ENCODE assay signal across 22 cellular contexts in the genomic region with DNA sequence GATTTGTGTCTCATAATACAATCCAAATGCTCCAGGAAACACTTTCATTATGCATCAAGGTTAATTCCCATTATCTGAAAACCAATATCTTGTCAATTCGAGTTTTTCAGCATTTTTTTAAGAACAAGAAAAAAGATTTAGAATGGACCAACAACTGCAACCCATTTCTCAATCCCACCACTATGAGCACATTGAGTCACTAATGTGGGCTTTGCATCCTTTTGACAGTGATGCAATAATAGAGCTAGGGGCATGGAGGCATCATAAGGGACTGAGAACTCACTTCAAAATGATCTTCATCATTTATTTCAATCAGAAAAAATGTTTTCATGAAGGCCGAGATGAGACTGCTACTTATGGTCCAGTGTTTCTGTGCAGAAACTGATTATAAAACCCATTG.
A peak's percentile ranks its signal among the peaks of the same experiment; 100 is the strongest.
DNase-seq lines count a peak whose midpoint lies in the region; ATAC-seq, FAIRE-seq and TF ChIP-seq lines count a peak whose summit lies in the region.
"Had no signal": no experiment of that assay in that cellular context is flagged by ENCODE, and none has a peak within 500 bp of the region (broad histone marks: within the 10 kb centered on the region; RNA-seq: fewer than 3 reads in every experiment).

No MANE protein-coding gene starts in this region.

- DNase-seq in HepG2 (ENCODE audit: low spot score) (no peak), right lobe of liver (no peak), K562 (ENCODE audit: extremely low read depth in 1 of 4, low spot score in 3 of 4) (no peak), trophoblast cell (peak; percentile 14 to 67), brain microvascular endothelial cell (no peak)
- no peak for DNase-seq in stimulated activated CD8-positive, alpha-beta memory T cell treated with anti-CD3 and anti-CD28 coated beads, Interleukin-4, amount 100 ng/mL, for 48 hours
- DNase-seq: AML-193; Caco-2; Calu3; CD4-positive, alpha-beta T cell; CD8-positive, alpha-beta T cell; DMS79 treated with DMSO at 0.1 percent for 48 hours; GF-D8 had no signal

- POLR2A ChIA-PET in HepG2 (lab: Yijun Ruan, JAX): no interaction called here
- POLR2A ChIA-PET in K562 (lab: Yijun Ruan, JAX): interaction anchor here (0.6 kb wide), 1 partner anchor 10 kb away, joined by 3 read pairs; no protein-coding TSS in a partner anchor

- TF ChIP-seq RAD21 in HepG2 (CRISPR knock-in tag; IDR thresholded peaks at IDR 0.05) (no peak), K562 (CRISPR knock-in tag; conservative IDR thresholded peaks at IDR 0.05 in 1 of 2, IDR thresholded peaks at IDR 0.05 in 1 of 2) (no peak)

- H3K4ac ChIP-seq in trophoblast cell (ENCODE audit: low read depth, low read length): no peak overlapping the region

- no peak overlapping the region for H4K91ac ChIP-seq in trophoblast cell (ENCODE audit: low read depth, low read length)

- H2AK5ac ChIP-seq in trophoblast cell (ENCODE audit: low read length): no peak overlapping the region

- no peak overlapping the region for H2AFZ ChIP-seq in HepG2 (ENCODE audit: low read length)
- H2AFZ ChIP-seq in K562 (ENCODE audit: low read depth, low read length): no peak overlapping the region
- H2AFZ ChIP-seq in trophoblast cell (ENCODE audit: insufficient read depth, low read length, poor library complexity): no peak overlapping the region

- no peak overlapping the region for H3K14ac ChIP-seq in trophoblast cell (ENCODE audit: low read length)

- H4K20me1 ChIP-seq in HepG2 (ENCODE audit: insufficient read depth, low read length): no peaks in the 10 kb centered on the region
- H4K20me1 ChIP-seq in K562 (replicated peaks; ENCODE audit: control insufficient read depth, insufficient read depth, low read length): no peaks in the 10 kb centered on the region
- H4K20me1 ChIP-seq: BLaER1 treated with 17β-estradiol and CSF1 and Interleukin-3, amounts not matched to agents 10 nM and 100 nM had no signal

- WGBS in HepG2 (ENCODE audit: low lambda C conversion rate): 0% methylated on average over 2 of the region's 2 CpGs
- WGBS in right lobe of liver (ENCODE audit: insufficient coverage, low coverage, low lambda C conversion rate, missing lambda C conversion rate): 56% methylated on average over 2 of the region's 2 CpGs
- WGBS in K562 (ENCODE audit: insufficient coverage, low coverage, missing lambda C conversion rate): 3% methylated on average over 2 of the region's 2 CpGs
- no CpG with 5 or more reads among the region's 2 CpGs for WGBS in trophoblast cell (ENCODE audit: extremely low coverage, insufficient coverage, insufficient read length)

- H2BK12ac ChIP-seq in trophoblast cell (ENCODE audit: low read length): no peak overlapping the region

- H3K9me1 ChIP-seq in K562 (ENCODE audit: control insufficient read depth, insufficient read depth, low read length): no peaks in the 10 kb centered on the region

- H2BK120ac ChIP-seq in trophoblast cell (ENCODE audit: insufficient read depth, low read length, poor library complexity): no peak overlapping the region

- H3K79me2 ChIP-seq in HepG2 (ENCODE audit: insufficient read depth, low read length): no peaks in the 10 kb centered on the region
- H3K79me2 ChIP-seq in K562 (ENCODE audit: control insufficient read depth, insufficient read depth, low read length): no peaks in the 10 kb centered on the region
- H3K79me2 ChIP-seq in trophoblast cell (ENCODE audit: control insufficient read depth, insufficient read depth, low read length, poor library complexity): no peaks in the 10 kb centered on the region

- TF ChIP-seq POLR2A in HepG2 (IDR thresholded peaks at IDR 0.05; ENCODE audit: insufficient read depth in 1 of 2, low read depth in 2 of 2, low read length in 2 of 2) (no peak), right lobe of liver (IDR thresholded peaks at IDR 0.05) (no peak), K562 (conservative IDR thresholded peaks at IDR 0.05) (no peak)

- no peak overlapping the region for H4K12ac ChIP-seq in trophoblast cell (ENCODE audit: low read depth, low read length)

- CTCF ChIA-PET in HepG2 (lab: Yijun Ruan, JAX; ENCODE audit: low intra/inter-chr PET ratio, low total read pairs) (no interaction called here), K562 (lab: Yijun Ruan, JAX; ENCODE audit: low intra/inter-chr PET ratio) (no interaction called here)

- H4K8ac ChIP-seq in trophoblast cell (ENCODE audit: low read depth, low read length): no peak overlapping the region

- TF ChIP-seq EP300 in HepG2 (IDR thresholded peaks at IDR 0.05; ENCODE audit: low read depth in 2 of 2, low read length in 2 of 2) (no peak), HepG2 (CRISPR knock-in tag; IDR thresholded peaks at IDR 0.05; ENCODE audit: borderline replicate concordance) (no peak), K562 (IDR thresholded peaks at IDR 0.05; ENCODE audit: low read length) (no peak)

- no peak overlapping the region for H3K23ac ChIP-seq in trophoblast cell (ENCODE audit: low read length)

- no peak overlapping the region for H2BK5ac ChIP-seq in trophoblast cell (ENCODE audit: low read depth, low read length, poor library complexity)

- ATAC-seq in HepG2 (no peak), right lobe of liver (no peak), K562 (no peak), HG02610 (IDR thresholded peaks at IDR 0.05; ENCODE audit: unreplicated experiment) (no peak)
- ATAC-seq: A549; CD8-positive, alpha-beta T cell had no signal

- no peaks in the 10 kb centered on the region for H3K79me1 ChIP-seq in trophoblast cell (ENCODE audit: low read length)

- no peaks in the 10 kb centered on the region for H3K36me3 ChIP-seq in HepG2 (replicated peaks in 1 of 2; ENCODE audit: control insufficient read depth in 1 of 2, insufficient read depth in 2 of 2, low read length in 2 of 2)
- no peaks in the 10 kb centered on the region for H3K36me3 ChIP-seq in right lobe of liver
- no peaks in the 10 kb centered on the region for H3K36me3 ChIP-seq in K562 (ENCODE audit: control insufficient read depth, insufficient read depth, low read length)
- no peaks in the 10 kb centered on the region for H3K36me3 ChIP-seq in trophoblast cell (ENCODE audit: control insufficient read depth in 1 of 2, insufficient read depth in 2 of 2, low read length in 2 of 2)
- H3K36me3 ChIP-seq in brain microvascular endothelial cell (replicated peaks): no peaks in the 10 kb centered on the region
- H3K36me3 ChIP-seq: BLaER1 treated with 17β-estradiol and CSF1 and Interleukin-3, amounts not matched to agents 10 nM and 100 nM had no signal

- FAIRE-seq in HepG2 (lab: Jason Lieb, UNC): no peak
- FAIRE-seq in K562 (lab: Jason Lieb, UNC): no peak
- FAIRE-seq: A549, D721Med, G401.6, GM12891, GM19239 had no signal

- no peak overlapping the region for H3K18ac ChIP-seq in trophoblast cell (ENCODE audit: low read length)

- TF ChIP-seq CTCF in HepG2 (CRISPR knock-in tag; IDR thresholded peaks at IDR 0.05) (no peak), right lobe of liver (IDR thresholded peaks at IDR 0.05) (no peak), K562 (IDR thresholded peaks at IDR 0.05 in 2 of 3, conservative IDR thresholded peaks at IDR 0.05 in 1 of 3; ENCODE audit: insufficient read depth in 2 of 3, low read depth in 1 of 3, low read length in 3 of 3) (no peak), brain microvascular endothelial cell (IDR thresholded peaks at IDR 0.05; ENCODE audit: low read depth, low read length, missing control alignments) (no peak)

- H3K27me3 ChIP-seq in HepG2 (ENCODE audit: control insufficient read depth in 1 of 2, insufficient read depth in 2 of 2, low read length in 2 of 2): no peaks in the 10 kb centered on the region
- no peaks in the 10 kb centered on the region for H3K27me3 ChIP-seq in right lobe of liver
- no peaks in the 10 kb centered on the region for H3K27me3 ChIP-seq in K562 (ENCODE audit: control insufficient read depth in 2 of 2, insufficient read depth in 2 of 2, low read length in 2 of 2)
- H3K27me3 ChIP-seq in trophoblast cell (ENCODE audit: insufficient read depth, low read length): no peaks in the 10 kb centered on the region
- H3K27me3 ChIP-seq in brain microvascular endothelial cell (replicated peaks): no peaks in the 10 kb centered on the region
- H3K27me3 ChIP-seq: BLaER1 treated with 17β-estradiol and CSF1 and Interleukin-3, amounts not matched to agents 10 nM and 100 nM had no signal

- no peaks in the 10 kb centered on the region for H3K4me1 ChIP-seq in HepG2 (ENCODE audit: insufficient read depth, low read length)
- peaks cover 0 to 3% (median 0%) of the 10 kb centered on the region in 4 donors for H3K4me1 ChIP-seq in right lobe of liver
- no peaks in the 10 kb centered on the region for H3K4me1 ChIP-seq in K562 (replicated peaks in 1 of 2; ENCODE audit: control insufficient read depth in 2 of 2, insufficient read depth in 2 of 2, low read length in 2 of 2)
- H3K4me1 ChIP-seq in trophoblast cell (ENCODE audit: control insufficient read depth in 1 of 2, insufficient read depth in 2 of 2, low read length in 2 of 2): no peaks in the 10 kb centered on the region
- H3K4me1 ChIP-seq: A549; BLaER1 treated with 17β-estradiol and CSF1 and Interleukin-3, amounts not matched to agents 10 nM and 100 nM; Caco-2 had no signal

- in situ Hi-C loops in HepG2 (cut with HindIII; ENCODE audit: extremely low pct_ligation_motif_present, low pct_unique_long_range_greater_than_20kb) (loop anchor here (10.0 kb wide), 1 partner anchor 470 kb away; no protein-coding TSS in a partner anchor), K562 (cut with MboI) (loop anchor here (10.0 kb wide), 1 partner anchor 670 kb away; no protein-coding TSS in a partner anchor), brain microvascular endothelial cell (cut with HindIII; ENCODE audit: low pct_ligation_motif_present, low sequenced_read_pairs) (no loop called here)

- intact Hi-C loops in HepG2 (cut with micrococcal nuclease; ENCODE audit: unreplicated experiment): no loop called here
- intact Hi-C loops in right lobe of liver (cut with DNase I): no loop called here
- intact Hi-C loops in K562 (cut with micrococcal nuclease): no loop called here

- H3K9me3 ChIP-seq in HepG2 (ENCODE audit: low read length): no peaks in the 10 kb centered on the region
- H3K9me3 ChIP-seq in right lobe of liver: no peaks in the 10 kb centered on the region
- no peaks in the 10 kb centered on the region for H3K9me3 ChIP-seq in K562 (replicated peaks; ENCODE audit: control insufficient read depth, insufficient read depth, low read depth, low read length)
- H3K9me3 ChIP-seq in trophoblast cell (ENCODE audit: insufficient read depth, low read depth, low read length): no peaks in the 10 kb centered on the region
- H3K9me3 ChIP-seq: A549; BLaER1 treated with 17β-estradiol and CSF1 and Interleukin-3, amounts not matched to agents 10 nM and 100 nM; Caco-2 had no signal

- H3K4me2 ChIP-seq in HepG2 (ENCODE audit: low read depth, low read length) (no peak overlapping the region), K562 (ENCODE audit: insufficient read depth, low read length) (no peak overlapping the region), trophoblast cell (ENCODE audit: low read length) (no peak overlapping the region)
- H3K4me2 ChIP-seq: A549; BLaER1 treated with 17β-estradiol and CSF1 and Interleukin-3, amounts not matched to agents 10 nM and 100 nM had no signal

- no TSS peak for BruUV-seq in HepG2 (replicated peaks; lab: Mats Ljungman, UMichigan)
- BruUV-seq in K562 (replicated peaks; lab: Mats Ljungman, UMichigan): no TSS peak

- H3K27ac ChIP-seq in HepG2 (ENCODE audit: extremely low read length, insufficient read depth, low read length) (no peak overlapping the region), right lobe of liver (no peak overlapping the region), K562 (ENCODE audit: extremely low read depth, low read depth, low read length) (no peak overlapping the region), trophoblast cell (ENCODE audit: low read depth, low read length) (no peak overlapping the region), brain microvascular endothelial cell (no peak overlapping the region)
- H3K27ac ChIP-seq: 22Rv1; A549; BLaER1 treated with 17β-estradiol and CSF1 and Interleukin-3, amounts not matched to agents 10 nM and 100 nM; C4-2B had no signal

- H3K9ac ChIP-seq in HepG2 (ENCODE audit: insufficient read depth, low read depth, low read length) (no peak overlapping the region), K562 (ENCODE audit: insufficient read depth in 1 of 2, low read depth in 2 of 2, low read length in 2 of 2) (no peak overlapping the region), trophoblast cell (ENCODE audit: low read length) (no peak overlapping the region)
- H3K9ac ChIP-seq: BLaER1 treated with 17β-estradiol and CSF1 and Interleukin-3, amounts not matched to agents 10 nM and 100 nM had no signal

- no peak overlapping the region for H3K4me3 ChIP-seq in HepG2 (replicated peaks in 1 of 3; ENCODE audit: insufficient read depth in 1 of 3, low read depth in 2 of 3, low read length in 3 of 3)
- no peak overlapping the region for H3K4me3 ChIP-seq in right lobe of liver
- no peak overlapping the region for H3K4me3 ChIP-seq in K562
- no peak overlapping the region for H3K4me3 ChIP-seq in trophoblast cell (ENCODE audit: low read depth, low read length)
- H3K4me3 ChIP-seq in brain microvascular endothelial cell (ENCODE audit: low read depth, low read length): no peak overlapping the region
- H3K4me3 ChIP-seq: A549; BLaER1 treated with 17β-estradiol and CSF1 and Interleukin-3, amounts not matched to agents 10 nM and 100 nM had no signal

Comparison
In these comparisons a context has a peak if more than half of its experiments do, and no peak if none do; other contexts are left out.
1. DNase-seq: peak in trophoblast cell (2 of 2); none in HepG2 (single experiment), right lobe of liver (0 of 3), K562 (0 of 4), brain microvascular endothelial cell (single experiment) and stimulated activated CD8-positive, alpha-beta memory T cell treated with anti-CD3 and anti-CD28 coated beads, Interleukin-4, amount 100 ng/mL, for 48 hours (single experiment).